In the genomic region with DNA sequence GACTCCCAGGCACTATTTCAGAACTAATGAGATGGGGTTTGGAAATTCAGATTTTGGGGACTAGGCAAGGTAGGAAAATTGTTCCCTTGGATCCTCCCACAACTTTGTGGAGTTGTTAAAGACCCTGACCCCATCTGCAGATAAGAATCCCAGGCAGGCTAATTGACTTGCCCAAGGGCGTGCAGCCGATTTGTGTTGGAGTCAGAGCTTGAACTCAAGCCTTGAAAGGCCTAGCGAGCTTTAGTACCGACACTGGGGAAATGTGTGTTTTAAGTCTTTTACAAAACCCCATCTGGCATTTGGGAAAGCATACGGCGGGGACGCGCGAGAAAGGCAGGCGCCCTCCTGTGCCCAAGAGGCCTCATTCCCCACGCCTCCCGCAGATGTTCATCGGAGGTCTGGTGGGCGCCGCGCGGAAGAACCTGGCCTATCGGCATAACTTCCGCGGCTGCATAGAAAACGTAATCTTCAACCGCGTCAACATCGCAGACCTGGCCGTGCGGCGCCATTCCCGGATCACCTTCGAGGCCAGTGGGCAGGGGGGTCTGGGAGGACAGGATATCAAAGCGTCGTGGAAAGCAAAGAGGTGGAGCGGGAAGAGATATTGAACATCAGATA, we compare ENCODE assay signal across 13 cellular contexts.
"Had no signal": no experiment of that assay in that cellular context is flagged by ENCODE, and none has a peak within 500 bp of the region (broad histone marks: within the 10 kb centered on the region; RNA-seq: fewer than 3 reads in every experiment).

No MANE protein-coding gene starts in this region.

- H3K27ac ChIP-seq: thyroid gland, WERI-Rb-1 had no signal

- DNase-seq: activated CD4-positive, alpha-beta T cell treated with anti-CD3 and anti-CD28 coated beads for 4 hours; activated CD8-positive, alpha-beta memory T cell treated with anti-CD3 and anti-CD28 coated beads, Interleukin-2, amount 50 U/mL, for 48 hours; activated CD8-positive, alpha-beta T cell treated with anti-CD3 and anti-CD28 coated beads, Interleukin-2, amount 10 ng/mL, durations not matched to agents 7 days and 5 days; activated naive CD8-positive, alpha-beta T cell treated with anti-CD3 and anti-CD28 coated beads, Interleukin-2, amount 10 ng/mL, durations not matched to agents 7 days and 5 days; anterior cingulate cortex; dermis blood vessel endothelial cell; hypothalamus; left cardiac atrium; naive B cell; thyroid gland; WERI-Rb-1 had no signal

- ATAC-seq: activated CD8-positive, alpha-beta T cell treated with anti-CD3 and anti-CD28 coated beads, Interleukin-2, amount 10 ng/mL, durations not matched to agents 7 days and 5 days; left cardiac atrium; right cardiac atrium; stimulated activated effector memory CD8-positive, alpha-beta T cell treated with anti-CD3 and anti-CD28 coated beads, Interleukin-12 subunit alpha, Interleukin-12 subunit beta, amount 100 ng/mL, for 72 hours had no signal
